In genomic region chr1:206725053-206725963, GRCh38 we compare ENCODE assay signal across 1 cellular context.
TF ChIP-seq lines count a peak whose summit lies in the region.

No MANE protein-coding gene starts in this region.

TF ChIP-seq in IMR-90, 13 proteins besides CTCF, POLR2A, EP300 and RAD21 (continued from another document):
- TF ChIP-seq RCOR1 (IDR thresholded peaks at IDR 0.05; ENCODE audit: insufficient replicate concordance, low read length), result no peak
